Comparison of ENCODE assay signal across 1 cellular context in the genomic region with DNA sequence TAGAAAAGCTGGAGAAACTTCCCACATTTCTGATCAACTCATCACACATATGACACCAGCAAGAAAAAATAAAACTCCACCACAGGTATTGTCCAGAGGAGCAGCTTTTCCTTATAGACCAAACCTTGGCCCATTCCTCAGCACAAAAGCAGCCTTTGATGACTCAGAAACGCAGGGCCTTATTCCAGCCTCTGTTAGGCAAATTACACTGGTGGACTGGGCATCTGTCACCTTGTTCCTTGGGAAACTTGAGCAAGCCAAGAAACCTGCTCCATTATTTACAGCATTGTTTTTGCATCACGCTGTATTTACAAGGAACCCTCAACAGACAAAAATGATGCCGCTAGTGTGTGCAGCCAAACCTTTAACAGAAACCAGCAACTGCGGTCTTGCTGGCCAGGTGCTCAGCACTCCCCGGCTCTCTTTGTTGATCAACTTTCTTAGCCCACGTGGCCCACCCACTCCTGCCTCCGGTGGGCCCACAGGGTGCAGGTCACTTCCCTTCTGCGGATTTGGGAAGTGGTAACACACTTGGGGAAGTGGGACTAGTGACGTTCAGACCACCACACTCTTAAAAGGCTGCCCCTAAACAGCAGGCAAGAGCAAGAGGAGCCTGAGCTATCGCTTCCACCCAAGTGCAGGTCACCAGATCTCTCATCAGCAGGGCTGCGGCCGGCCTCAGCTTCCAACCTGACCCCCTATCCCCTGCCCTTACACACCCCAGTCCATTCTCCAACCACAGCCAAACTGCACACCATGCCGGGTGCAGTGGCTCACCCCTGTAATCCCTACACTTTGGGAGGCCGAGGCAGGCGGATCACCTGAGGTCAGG.
TF ChIP-seq lines count a peak whose summit lies in the region.

No MANE protein-coding gene starts in this region.

TF ChIP-seq in GM12878, 131 proteins besides CTCF, POLR2A, EP300 and RAD21 (continued from another document):
- no peak for TF ChIP-seq POLR2AphosphoS2 (IDR thresholded peaks at IDR 0.05; ENCODE audit: low read depth, low read length)
- TF ChIP-seq CBFB (IDR thresholded peaks at IDR 0.05; ENCODE audit: low read depth), result peak; percentile 56; the same call in 1 of the 2 replicates
- TF ChIP-seq ATF7 (IDR thresholded peaks at IDR 0.05; ENCODE audit: low read depth), result peak; percentile 81
- no peak for TF ChIP-seq MYB (IDR thresholded peaks at IDR 0.05; ENCODE audit: borderline replicate concordance, low read depth, low read length)
- TF ChIP-seq IRF4 (IDR thresholded peaks at IDR 0.05; ENCODE audit: low read depth, low read length), result peak; percentile 81
- TF ChIP-seq TARDBP (IDR thresholded peaks at IDR 0.05; ENCODE audit: borderline replicate concordance), result no peak
- TF ChIP-seq PAX5 (IDR thresholded peaks at IDR 0.05; ENCODE audit: borderline replicate concordance, low read depth, low read length), result peak; percentile 77
- peak; percentile 98 for TF ChIP-seq SPI1 (IDR thresholded peaks at IDR 0.05; ENCODE audit: borderline replicate concordance, insufficient read depth, low read depth, low read length)
- no peak for TF ChIP-seq NR2C1 (IDR thresholded peaks at IDR 0.05)
- TF ChIP-seq RELA (IDR thresholded peaks at IDR 0.05; ENCODE audit: borderline replicate concordance, partially characterized antibody), result no peak
- TF ChIP-seq SIX5 (IDR thresholded peaks at IDR 0.05; ENCODE audit: low read depth, low read length, severe bottlenecking), result no peak
- peak; percentile 97 for TF ChIP-seq IKZF1 (conservative IDR thresholded peaks at IDR 0.05)
- TF ChIP-seq FOS (IDR thresholded peaks at IDR 0.05; ENCODE audit: borderline replicate concordance, extremely low read depth, insufficient read length), result no peak
- TF ChIP-seq EZH2 (IDR thresholded peaks at IDR 0.05; ENCODE audit: borderline replicate concordance, control insufficient read depth, low read depth, low read length), result no peak
- TF ChIP-seq NFIC (IDR thresholded peaks at IDR 0.05; ENCODE audit: low read depth, low read length), result peak; percentile 57; the same call in 1 of the 2 replicates
- TF ChIP-seq, protein P1, sequence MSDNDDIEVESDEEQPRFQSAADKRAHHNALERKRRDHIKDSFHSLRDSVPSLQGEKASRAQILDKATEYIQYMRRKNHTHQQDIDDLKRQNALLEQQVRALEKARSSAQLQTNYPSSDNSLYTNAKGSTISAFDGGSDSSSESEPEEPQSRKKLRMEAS (IDR thresholded peaks at IDR 0.05; ENCODE audit: low read depth, low read length), result peak; percentile 89
- TF ChIP-seq, protein P2, sequence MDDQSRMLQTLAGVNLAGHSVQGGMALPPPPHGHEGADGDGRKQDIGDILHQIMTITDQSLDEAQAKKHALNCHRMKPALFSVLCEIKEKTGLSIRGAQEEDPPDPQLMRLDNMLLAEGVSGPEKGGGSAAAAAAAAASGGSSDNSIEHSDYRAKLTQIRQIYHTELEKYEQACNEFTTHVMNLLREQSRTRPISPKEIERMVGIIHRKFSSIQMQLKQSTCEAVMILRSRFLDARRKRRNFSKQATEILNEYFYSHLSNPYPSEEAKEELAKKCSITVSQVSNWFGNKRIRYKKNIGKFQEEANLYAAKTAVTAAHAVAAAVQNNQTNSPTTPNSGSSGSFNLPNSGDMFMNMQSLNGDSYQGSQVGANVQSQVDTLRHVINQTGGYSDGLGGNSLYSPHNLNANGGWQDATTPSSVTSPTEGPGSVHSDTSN (IDR thresholded peaks at IDR 0.05; ENCODE audit: insufficient replicate concordance, low read depth, low read length), result no peak
- peak; percentile 69; the same call in 1 of the 2 replicates for TF ChIP-seq BACH1 (IDR thresholded peaks at IDR 0.05; ENCODE audit: borderline replicate concordance)
- TF ChIP-seq, protein P3, sequence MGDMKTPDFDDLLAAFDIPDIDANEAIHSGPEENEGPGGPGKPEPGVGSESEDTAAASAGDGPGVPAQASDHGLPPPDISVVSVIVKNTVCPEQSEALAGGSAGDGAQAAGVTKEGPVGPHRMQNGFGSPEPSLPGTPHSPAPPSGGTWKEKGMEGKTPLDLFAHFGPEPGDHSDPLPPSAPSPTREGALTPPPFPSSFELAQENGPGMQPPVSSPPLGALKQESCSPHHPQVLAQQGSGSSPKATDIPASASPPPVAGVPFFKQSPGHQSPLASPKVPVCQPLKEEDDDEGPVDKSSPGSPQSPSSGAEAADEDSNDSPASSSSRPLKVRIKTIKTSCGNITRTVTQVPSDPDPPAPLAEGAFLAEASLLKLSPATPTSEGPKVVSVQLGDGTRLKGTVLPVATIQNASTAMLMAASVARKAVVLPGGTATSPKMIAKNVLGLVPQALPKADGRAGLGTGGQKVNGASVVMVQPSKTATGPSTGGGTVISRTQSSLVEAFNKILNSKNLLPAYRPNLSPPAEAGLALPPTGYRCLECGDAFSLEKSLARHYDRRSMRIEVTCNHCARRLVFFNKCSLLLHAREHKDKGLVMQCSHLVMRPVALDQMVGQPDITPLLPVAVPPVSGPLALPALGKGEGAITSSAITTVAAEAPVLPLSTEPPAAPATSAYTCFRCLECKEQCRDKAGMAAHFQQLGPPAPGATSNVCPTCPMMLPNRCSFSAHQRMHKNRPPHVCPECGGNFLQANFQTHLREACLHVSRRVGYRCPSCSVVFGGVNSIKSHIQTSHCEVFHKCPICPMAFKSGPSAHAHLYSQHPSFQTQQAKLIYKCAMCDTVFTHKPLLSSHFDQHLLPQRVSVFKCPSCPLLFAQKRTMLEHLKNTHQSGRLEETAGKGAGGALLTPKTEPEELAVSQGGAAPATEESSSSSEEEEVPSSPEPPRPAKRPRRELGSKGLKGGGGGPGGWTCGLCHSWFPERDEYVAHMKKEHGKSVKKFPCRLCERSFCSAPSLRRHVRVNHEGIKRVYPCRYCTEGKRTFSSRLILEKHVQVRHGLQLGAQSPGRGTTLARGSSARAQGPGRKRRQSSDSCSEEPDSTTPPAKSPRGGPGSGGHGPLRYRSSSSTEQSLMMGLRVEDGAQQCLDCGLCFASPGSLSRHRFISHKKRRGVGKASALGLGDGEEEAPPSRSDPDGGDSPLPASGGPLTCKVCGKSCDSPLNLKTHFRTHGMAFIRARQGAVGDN (IDR thresholded peaks at IDR 0.05), result 0 out of 2 replicates have a peak, but pooled peaks have one; percentile 16
- TF ChIP-seq, protein P4, sequence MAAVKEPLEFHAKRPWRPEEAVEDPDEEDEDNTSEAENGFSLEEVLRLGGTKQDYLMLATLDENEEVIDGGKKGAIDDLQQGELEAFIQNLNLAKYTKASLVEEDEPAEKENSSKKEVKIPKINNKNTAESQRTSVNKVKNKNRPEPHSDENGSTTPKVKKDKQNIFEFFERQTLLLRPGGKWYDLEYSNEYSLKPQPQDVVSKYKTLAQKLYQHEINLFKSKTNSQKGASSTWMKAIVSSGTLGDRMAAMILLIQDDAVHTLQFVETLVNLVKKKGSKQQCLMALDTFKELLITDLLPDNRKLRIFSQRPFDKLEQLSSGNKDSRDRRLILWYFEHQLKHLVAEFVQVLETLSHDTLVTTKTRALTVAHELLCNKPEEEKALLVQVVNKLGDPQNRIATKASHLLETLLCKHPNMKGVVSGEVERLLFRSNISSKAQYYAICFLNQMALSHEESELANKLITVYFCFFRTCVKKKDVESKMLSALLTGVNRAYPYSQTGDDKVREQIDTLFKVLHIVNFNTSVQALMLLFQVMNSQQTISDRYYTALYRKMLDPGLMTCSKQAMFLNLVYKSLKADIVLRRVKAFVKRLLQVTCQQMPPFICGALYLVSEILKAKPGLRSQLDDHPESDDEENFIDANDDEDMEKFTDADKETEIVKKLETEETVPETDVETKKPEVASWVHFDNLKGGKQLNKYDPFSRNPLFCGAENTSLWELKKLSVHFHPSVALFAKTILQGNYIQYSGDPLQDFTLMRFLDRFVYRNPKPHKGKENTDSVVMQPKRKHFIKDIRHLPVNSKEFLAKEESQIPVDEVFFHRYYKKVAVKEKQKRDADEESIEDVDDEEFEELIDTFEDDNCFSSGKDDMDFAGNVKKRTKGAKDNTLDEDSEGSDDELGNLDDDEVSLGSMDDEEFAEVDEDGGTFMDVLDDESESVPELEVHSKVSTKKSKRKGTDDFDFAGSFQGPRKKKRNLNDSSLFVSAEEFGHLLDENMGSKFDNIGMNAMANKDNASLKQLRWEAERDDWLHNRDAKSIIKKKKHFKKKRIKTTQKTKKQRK (IDR thresholded peaks at IDR 0.05; ENCODE audit: low read depth, low read length), result no peak
- peak; percentile 81 for TF ChIP-seq FOXK2 (IDR thresholded peaks at IDR 0.05)
- TF ChIP-seq RUNX3 (IDR thresholded peaks at IDR 0.05; ENCODE audit: low read length), result peak; percentile 92
- TF ChIP-seq RFX5 (IDR thresholded peaks at IDR 0.05; ENCODE audit: low read depth, low read length), result no peak
- TF ChIP-seq ZNF207 (IDR thresholded peaks at IDR 0.05; ENCODE audit: borderline replicate concordance), result no peak
- no peak for TF ChIP-seq ZNF274 (IDR thresholded peaks at IDR 0.05; ENCODE audit: insufficient read depth, insufficient read length)
- TF ChIP-seq, protein P5, sequence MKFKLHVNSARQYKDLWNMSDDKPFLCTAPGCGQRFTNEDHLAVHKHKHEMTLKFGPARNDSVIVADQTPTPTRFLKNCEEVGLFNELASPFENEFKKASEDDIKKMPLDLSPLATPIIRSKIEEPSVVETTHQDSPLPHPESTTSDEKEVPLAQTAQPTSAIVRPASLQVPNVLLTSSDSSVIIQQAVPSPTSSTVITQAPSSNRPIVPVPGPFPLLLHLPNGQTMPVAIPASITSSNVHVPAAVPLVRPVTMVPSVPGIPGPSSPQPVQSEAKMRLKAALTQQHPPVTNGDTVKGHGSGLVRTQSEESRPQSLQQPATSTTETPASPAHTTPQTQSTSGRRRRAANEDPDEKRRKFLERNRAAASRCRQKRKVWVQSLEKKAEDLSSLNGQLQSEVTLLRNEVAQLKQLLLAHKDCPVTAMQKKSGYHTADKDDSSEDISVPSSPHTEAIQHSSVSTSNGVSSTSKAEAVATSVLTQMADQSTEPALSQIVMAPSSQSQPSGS (IDR thresholded peaks at IDR 0.05; ENCODE audit: low read length), result peak; percentile 75; the same call in 1 of the 2 replicates
- TF ChIP-seq MTA2 (IDR thresholded peaks at IDR 0.05; ENCODE audit: low read depth), result peak; percentile 74
- no peak for TF ChIP-seq NFYA (IDR thresholded peaks at IDR 0.05; ENCODE audit: borderline replicate concordance, low read depth, low read length)
- TF ChIP-seq MTA3 (IDR thresholded peaks at IDR 0.05; ENCODE audit: borderline replicate concordance, low read length), result no peak; the same call in 1 of the 2 replicates
- TF ChIP-seq EGR1 (IDR thresholded peaks at IDR 0.05; ENCODE audit: borderline replicate concordance in 1 of 2, low read depth in 2 of 2, low read length in 2 of 2), result peak in 1 of 2 experiments; percentile 81; a peak in 2 of 3 replicates
- TF ChIP-seq RAD51 (IDR thresholded peaks at IDR 0.05), result peak; percentile 88
- TF ChIP-seq, protein P6, sequence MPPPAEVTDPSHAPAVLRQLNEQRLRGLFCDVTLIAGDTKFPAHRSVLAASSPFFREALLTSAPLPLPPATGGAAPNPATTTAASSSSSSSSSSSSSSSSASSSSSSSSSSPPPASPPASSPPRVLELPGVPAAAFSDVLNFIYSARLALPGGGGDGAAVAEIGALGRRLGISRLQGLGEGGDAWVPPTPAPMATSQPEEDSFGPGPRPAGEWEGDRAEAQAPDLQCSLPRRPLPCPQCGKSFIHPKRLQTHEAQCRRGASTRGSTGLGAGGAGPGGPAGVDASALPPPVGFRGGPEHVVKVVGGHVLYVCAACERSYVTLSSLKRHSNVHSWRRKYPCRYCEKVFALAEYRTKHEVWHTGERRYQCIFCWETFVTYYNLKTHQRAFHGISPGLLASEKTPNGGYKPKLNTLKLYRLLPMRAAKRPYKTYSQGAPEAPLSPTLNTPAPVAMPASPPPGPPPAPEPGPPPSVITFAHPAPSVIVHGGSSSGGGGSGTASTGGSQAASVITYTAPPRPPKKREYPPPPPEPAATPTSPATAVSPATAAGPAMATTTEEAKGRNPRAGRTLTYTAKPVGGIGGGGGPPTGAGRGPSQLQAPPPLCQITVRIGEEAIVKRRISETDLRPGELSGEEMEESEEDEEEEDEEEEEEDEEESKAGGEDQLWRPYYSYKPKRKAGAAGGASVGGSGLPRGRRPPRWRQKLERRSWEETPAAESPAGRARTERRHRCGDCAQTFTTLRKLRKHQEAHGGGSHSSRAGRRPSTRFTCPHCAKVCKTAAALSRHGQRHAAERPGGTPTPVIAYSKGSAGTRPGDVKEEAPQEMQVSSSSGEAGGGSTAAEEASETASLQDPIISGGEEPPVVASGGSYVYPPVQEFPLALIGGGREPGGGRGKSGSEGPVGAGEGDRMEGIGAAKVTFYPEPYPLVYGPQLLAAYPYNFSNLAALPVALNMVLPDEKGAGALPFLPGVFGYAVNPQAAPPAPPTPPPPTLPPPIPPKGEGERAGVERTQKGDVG (CRISPR knock-in tag; IDR thresholded peaks at IDR 0.05), result no peak
- peak; percentile 40; the same call in 1 of the 2 replicates for TF ChIP-seq MEF2A (IDR thresholded peaks at IDR 0.05; ENCODE audit: insufficient read depth, low read depth, low read length)
